9 cellular contexts compared by ENCODE assay signal in genomic region chr10:46325021-46325420, GRCh38. TPM values are rescaled to one million over a fixed set of nuclear protein-coding genes. Genes with fewer than 3 reads are reported as not detected.
DNase-seq lines count a peak whose midpoint lies in the region; ATAC-seq, FAIRE-seq and TF ChIP-seq lines count a peak whose summit lies in the region.
"Had no signal": no experiment of that assay in that cellular context is flagged by ENCODE, and none has a peak within 500 bp of the region (broad histone marks: within the 10 kb centered on the region; RNA-seq: fewer than 3 reads in every experiment).

No MANE protein-coding gene starts in this region.

- no peak for FAIRE-seq in GM12878 (lab: Jason Lieb, UNC)

- TF ChIP-seq RAD21 in GM12878 (IDR thresholded peaks at IDR 0.05; ENCODE audit: insufficient read depth, low read depth, low read length) = peak; percentile 52

- no peaks in the 10 kb centered on the region for H3K9me3 ChIP-seq in GM12878 (replicated peaks; ENCODE audit: control insufficient read depth, insufficient read depth, low read length)
- no peaks in the 10 kb centered on the region for H3K9me3 ChIP-seq in effector memory CD4-positive, alpha-beta T cell (ENCODE audit: control insufficient read depth, low read length)

- SMC1A ChIA-PET in GM12878 (lab: Charles Lee; ENCODE audit: uncharacterized antibody, unreplicated experiment) = no interaction called here

- no peak for TF ChIP-seq EP300 in GM12878 (IDR thresholded peaks at IDR 0.05; ENCODE audit: borderline replicate concordance in 1 of 2, control insufficient read depth in 1 of 2, low read depth in 2 of 2, low read length in 2 of 2)

- no peaks in the 10 kb centered on the region; a peak in 1 of 4 replicates for H3K27me3 ChIP-seq in GM12878 (replicated peaks in 1 of 2; ENCODE audit: control insufficient read depth in 2 of 2, insufficient read depth in 2 of 2, low read length in 1 of 2)
- H3K27me3 ChIP-seq in effector memory CD4-positive, alpha-beta T cell (replicated peaks; ENCODE audit: control insufficient read depth, insufficient read depth, low read length, poor library complexity, severe bottlenecking) = no peaks in the 10 kb centered on the region

- RAD21 ChIA-PET in GM12878 (lab: Charles Lee; ENCODE audit: unreplicated experiment) = no interaction called here

- no peaks in the 10 kb centered on the region for H3K36me3 ChIP-seq in GM12878 (ENCODE audit: control insufficient read depth in 2 of 2, insufficient read depth in 2 of 2, low read length in 1 of 2)
- H3K36me3 ChIP-seq in effector memory CD4-positive, alpha-beta T cell (ENCODE audit: control insufficient read depth, insufficient read depth, low read length) = no peaks in the 10 kb centered on the region

- H3K79me2 ChIP-seq in GM12878 (ENCODE audit: control insufficient read depth, insufficient read depth, low read length) = no peaks in the 10 kb centered on the region

- no peak overlapping the region for H3K27ac ChIP-seq in GM12878 (ENCODE audit: control insufficient read depth, insufficient read depth)
- no peak overlapping the region for H3K27ac ChIP-seq in effector memory CD4-positive, alpha-beta T cell (ENCODE audit: insufficient read depth, low read length, poor library complexity, severe bottlenecking)

- DNase-seq in AG09309 (ENCODE audit: low read depth) = no peak
- no peak for DNase-seq in HFF-Myc (ENCODE audit: extremely low read depth, low read depth)
- DNase-seq in GM12878 (ENCODE audit: low read depth, low spot score) = no peak
- no peak for DNase-seq in left lobe of liver (ENCODE audit: low spot score)
- DNase-seq in COLO829 (ENCODE audit: low spot score) = no peak
- no peak for DNase-seq in activated CD8-positive, alpha-beta memory T cell treated with anti-CD3 and anti-CD28 coated beads for 24 hours
- DNase-seq in COR-L47 (lab: John Stamatoyannopoulos, UW) = no peak
- no peak for DNase-seq in effector memory CD4-positive, alpha-beta T cell

- no TSS peak for BruUV-seq in GM12878 (replicated peaks; lab: Mats Ljungman, UMichigan)

- no peak overlapping the region for H2AFZ ChIP-seq in GM12878 (ENCODE audit: control insufficient read depth, low read depth, low read length)

- WGBS in GM12878 (ENCODE audit: insufficient coverage, insufficient replicate concordance, low lambda C conversion rate, missing lambda C conversion rate) = 0% methylated on average over 1 of the region's 1 CpG

- no peak overlapping the region for H3K4me2 ChIP-seq in GM12878 (ENCODE audit: control insufficient read depth, insufficient read depth)

- no peak for TF ChIP-seq POLR2A in GM12878 (IDR thresholded peaks at IDR 0.05; ENCODE audit: low read depth, low read length)

- H3K4me3 ChIP-seq in AG09309 (ENCODE audit: control insufficient read depth, low read depth, low read length) (no peak overlapping the region), HFF-Myc (replicated peaks; ENCODE audit: low read depth, low read length) (no peak overlapping the region), GM12878 (no peak overlapping the region)
- H3K4me3 ChIP-seq in effector memory CD4-positive, alpha-beta T cell (ENCODE audit: insufficient read depth, low read depth, low read length, poor library complexity, severe bottlenecking) = no peak overlapping the region

- no peaks in the 10 kb centered on the region for H3K4me1 ChIP-seq in GM12878 (ENCODE audit: control insufficient read depth, insufficient read depth, low read length)
- H3K4me1 ChIP-seq in effector memory CD4-positive, alpha-beta T cell (ENCODE audit: control insufficient read depth, insufficient read depth, low read length, poor library complexity, severe bottlenecking) = no peaks in the 10 kb centered on the region

- POLR2A ChIA-PET in GM12878 (lab: Charles Lee) = no interaction called here

- no peak for ATAC-seq in GM12878
- ATAC-seq in left lobe of liver = peak; percentile 71
- ATAC-seq: naive thymus-derived CD8-positive, alpha-beta T cell had no signal

- no peak overlapping the region for H3K9ac ChIP-seq in GM12878 (ENCODE audit: control insufficient read depth, insufficient read depth, low read length)

- peak; percentile 50 for TF ChIP-seq CTCF in AG09309 (IDR thresholded peaks at IDR 0.05; ENCODE audit: control insufficient read depth, insufficient read depth, low read depth, low read length, missing control alignments)
- peak; percentile 32 for TF ChIP-seq CTCF in HFF-Myc (IDR thresholded peaks at IDR 0.05; ENCODE audit: low read depth, low read length, missing control alignments)
- peak; percentile 13 to 31 (median 21); a peak in 2 of 6 replicates for TF ChIP-seq CTCF in GM12878 (IDR thresholded peaks at IDR 0.05 in 2 of 3, conservative IDR thresholded peaks at IDR 0.05 in 1 of 3; ENCODE audit: control insufficient read depth in 2 of 3, extremely low read depth in 1 of 3, insufficient read depth in 1 of 3, low read depth in 3 of 3, low read length in 3 of 3)

- in situ Hi-C loops in GM12878 (cut with MboI) = no loop called here

- intact Hi-C loops in GM12878 (cut with micrococcal nuclease; ENCODE audit: unreplicated experiment) = no loop called here

- no peaks in the 10 kb centered on the region for H4K20me1 ChIP-seq in GM12878 (ENCODE audit: control insufficient read depth, insufficient read depth)

- CTCF ChIA-PET in GM12878 (lab: Yijun Ruan, JAX) = no interaction called here

TF ChIP-seq in GM12878, 131 proteins besides CTCF, POLR2A, EP300 and RAD21 (continues in another document):
- TF ChIP-seq ESRRA (IDR thresholded peaks at IDR 0.05; ENCODE audit: low read length) (no peak), IRF3 (IDR thresholded peaks at IDR 0.05) (no peak), ASH2L (IDR thresholded peaks at IDR 0.05; ENCODE audit: borderline replicate concordance, low read depth) (no peak), NR2C1 (IDR thresholded peaks at IDR 0.05) (no peak), MTA2 (IDR thresholded peaks at IDR 0.05; ENCODE audit: low read depth) (no peak), NBN (IDR thresholded peaks at IDR 0.05) (no peak), TAF1 (IDR thresholded peaks at IDR 0.05; ENCODE audit: borderline replicate concordance, low read depth, low read length) (no peak), TBL1XR1 (IDR thresholded peaks at IDR 0.05; ENCODE audit: low read depth, low read length) (no peak), ATF7 (IDR thresholded peaks at IDR 0.05; ENCODE audit: low read depth) (no peak), CHD4 (IDR thresholded peaks at IDR 0.05) (no peak), CREM (IDR thresholded peaks at IDR 0.05; ENCODE audit: low read depth) (no peak), SMARCA5 (IDR thresholded peaks at IDR 0.05) (no peak), RB1 (IDR thresholded peaks at IDR 0.05; ENCODE audit: borderline replicate concordance) (no peak), MYC (IDR thresholded peaks at IDR 0.05; ENCODE audit: insufficient read depth, insufficient read length, insufficient replicate concordance, low read length, severe bottlenecking) (no peak)

RNA-seq across cellular contexts. Expression of gene ANTXRL, which starts 38.2 kb away (rescaled TPM):
- not detected in 2 replicates for total RNA-seq in GM12878 (2013; cell fraction: nucleolus; rRNA removed)
- total RNA-seq in GM12878 (2014; rRNA removed) = not detected in 2 replicates
- not detected in 2 replicates for total RNA-seq in GM12878 (2014; rRNA removed; fragmentation: Illumina TruSeq; extraction: Trizol)
- not detected in 2 replicates for total RNA-seq in GM12878 (2021)
- not detected for polyA plus RNA-seq in GM12878 (2011; ENCODE audit: low read depth)
- polyA plus RNA-seq in GM12878 (2011; rRNA removed) = not detected in 2 replicates
- polyA plus RNA-seq in GM12878 (2011; cell fraction: cytosol; rRNA removed) = not detected in 2 replicates
- polyA plus RNA-seq in GM12878 (2011; cell fraction: nucleus; rRNA removed) = 0.13 TPM in 1 of 2 replicates, not detected in the other
- not detected in 2 replicates for polyA plus RNA-seq in GM12878 (2012)
- polyA plus RNA-seq in GM12878 (2014; fragmentation: Illumina TruSeq; extraction: Trizol) = not detected in 2 replicates
- not detected for polyA plus RNA-seq in GM12878 (2014; fragmentation: Nextera tagmentation; extraction: Ambion mirVana)
- not detected in 2 replicates for polyA plus RNA-seq in GM12878 (2014; rRNA removed)
- not detected for polyA plus RNA-seq in GM12878 (2016; fragmentation: Nextera tagmentation; extraction: Ambion mirVana)
- not detected in 2 replicates for polyA minus RNA-seq in GM12878 (2011; rRNA and poly(A)+ RNA removed)
- polyA minus RNA-seq in GM12878 (2011; cell fraction: cytosol; rRNA and poly(A)+ RNA removed) = not detected in 2 replicates
- polyA minus RNA-seq in GM12878 (2011; cell fraction: nucleus; rRNA and poly(A)+ RNA removed) = not detected in 2 replicates
- total RNA-seq in left lobe of liver = not detected
- total RNA-seq: naive thymus-derived CD8-positive, alpha-beta T cell had no signal
- polyA plus RNA-seq: naive thymus-derived CD8-positive, alpha-beta T cell had no signal

RNA-seq across cellular contexts. Expression of gene ANXA8L1, which starts 50.6 kb away (rescaled TPM):
- total RNA-seq in GM12878 (2013; cell fraction: nucleolus; rRNA removed) = not detected in 2 replicates
- total RNA-seq in GM12878 (2014; rRNA removed) (0.44 TPM in 1 of 2 replicates, not detected in the other), GM12878 (2014; rRNA removed; fragmentation: Illumina TruSeq; extraction: Trizol) (0.14 and 0.18 TPM in 2 replicates), GM12878 (2021) (not detected in 2 replicates), left lobe of liver (0.86 TPM)
- not detected for polyA plus RNA-seq in GM12878 (2011; ENCODE audit: low read depth)
- polyA plus RNA-seq in GM12878 (2011; rRNA removed) (0.04 TPM in 1 of 2 replicates, not detected in the other), GM12878 (2014; fragmentation: Illumina TruSeq; extraction: Trizol) (0.22 and 0.36 TPM in 2 replicates), GM12878 (2014; fragmentation: Nextera tagmentation; extraction: Ambion mirVana) (under 1 TPM in 1 of 2 experiments, not detected in 1; 0.24 TPM), GM12878 (2014; rRNA removed) (0.49 TPM in 1 of 2 replicates, not detected in the other), GM12878 (2016; fragmentation: Nextera tagmentation; extraction: Ambion mirVana) (under 1 TPM; 0.21 to 0.29 TPM)
- polyA plus RNA-seq in GM12878 (2011; cell fraction: cytosol; rRNA removed) = 0.07 and 0.12 TPM in 2 replicates
- polyA plus RNA-seq in GM12878 (2011; cell fraction: nucleus; rRNA removed) = 0.39 TPM in 1 of 2 replicates, not detected in the other
- polyA plus RNA-seq in GM12878 (2012) = 0.14 and 0.34 TPM in 2 replicates
- 0.15 TPM in 1 of 2 replicates, not detected in the other for polyA minus RNA-seq in GM12878 (2011; rRNA and poly(A)+ RNA removed)
- polyA minus RNA-seq in GM12878 (2011; cell fraction: cytosol; rRNA and poly(A)+ RNA removed) = not detected in 2 replicates
- polyA minus RNA-seq in GM12878 (2011; cell fraction: nucleus; rRNA and poly(A)+ RNA removed) = 0.24 TPM in 1 of 2 replicates, not detected in the other
- total RNA-seq: naive thymus-derived CD8-positive, alpha-beta T cell had no signal
- polyA plus RNA-seq: naive thymus-derived CD8-positive, alpha-beta T cell had no signal
